14 cellular contexts compared by ENCODE assay signal in the genomic region with DNA sequence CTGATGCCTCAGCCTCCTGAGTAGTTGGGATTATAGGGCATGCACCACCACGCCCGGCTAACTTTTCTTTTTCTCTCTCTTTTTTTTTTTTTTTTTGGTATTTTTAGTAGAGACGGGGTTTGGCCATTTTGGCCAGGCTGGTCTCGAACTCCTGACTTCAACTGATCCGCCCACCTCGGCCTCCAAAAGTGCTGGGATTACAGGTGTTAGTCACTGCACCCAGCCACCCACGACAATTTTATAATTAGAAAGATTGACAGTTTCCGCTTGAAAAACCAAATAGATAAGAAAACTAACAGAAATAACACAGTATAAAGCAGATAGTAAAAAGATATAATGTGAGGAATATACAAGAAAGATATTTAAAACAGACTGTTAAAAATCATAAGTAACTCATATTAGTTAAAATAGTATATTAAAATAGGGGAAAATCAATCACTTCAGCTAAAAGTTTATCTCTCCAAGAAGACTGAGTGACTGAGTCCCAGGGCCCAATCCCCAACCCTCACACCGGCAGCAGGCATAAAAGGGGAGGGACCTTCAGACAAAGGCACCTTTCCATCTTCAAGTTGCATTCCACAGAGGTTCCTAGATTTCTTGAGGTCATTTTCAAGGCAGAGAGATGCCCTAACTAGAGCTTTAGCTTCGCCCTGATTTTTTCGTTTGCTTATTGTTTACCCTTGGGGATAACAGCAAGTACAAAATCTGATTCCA. TPM values are rescaled to one million over a fixed set of nuclear protein-coding genes. Genes with fewer than 3 reads are reported as not detected.
A peak's percentile ranks its signal among the peaks of the same experiment; 100 is the strongest.
DNase-seq lines count a peak whose midpoint lies in the region; ATAC-seq and TF ChIP-seq lines count a peak whose summit lies in the region.
"Had no signal": no experiment of that assay in that cellular context is flagged by ENCODE, and none has a peak within 500 bp of the region (broad histone marks: within the 10 kb centered on the region; RNA-seq: fewer than 3 reads in every experiment).

No MANE protein-coding gene starts in this region.

- no peaks in the 10 kb centered on the region for H3K27me3 ChIP-seq in Caco-2 (replicated peaks; ENCODE audit: control insufficient read depth, insufficient read depth, low read length)
- H3K27me3 ChIP-seq: upper lobe of left lung had no signal

- POLR2A ChIA-PET in Caco-2 (lab: Charles Lee), result interaction anchor here (2.8 kb wide), 1 partner anchor 58 kb away, joined by 16 read pairs; no protein-coding TSS in a partner anchor
- POLR2A ChIA-PET in HEK293T (lab: Yijun Ruan, JAX), result interaction anchor here (0.5 to 4.4 kb wide), 9 partner anchors 48 to 1913 kb away, joined by 3 to 43 read pairs (median 4); a partner anchor contains a TSS

- H3K27ac Mint-ChIP-seq in Caco-2 (ENCODE audit: unreplicated experiment), result peak overlapping the region; percentile 38
- H3K27ac Mint-ChIP-seq in activated naive CD8-positive, alpha-beta T cell, result peak overlapping the region; percentile 86
- peak overlapping the region; percentile 93 to 99 for H3K27ac Mint-ChIP-seq in natural killer cell

- no peaks in the 10 kb centered on the region for H3K4me1 ChIP-seq in Caco-2

- no peak for TF ChIP-seq CTCF in Caco-2 (IDR thresholded peaks at IDR 0.05; ENCODE audit: insufficient read depth in 1 of 2, low read depth in 1 of 2, low read length in 1 of 2, severe bottlenecking in 1 of 2, unreplicated experiment in 1 of 2)
- no peak for TF ChIP-seq CTCF in natural killer cell (IDR thresholded peaks at IDR 0.05)

- no TSS peak for BruUV-seq in Caco-2 (replicated peaks; lab: Mats Ljungman, UMichigan)

- no peak for ATAC-seq in natural killer cell
- no peak for ATAC-seq in HG02981 (IDR thresholded peaks at IDR 0.05; ENCODE audit: unreplicated experiment)
- ATAC-seq: naive thymus-derived CD8-positive, alpha-beta T cell had no signal

- H3K9me3 ChIP-seq in Caco-2, result no peaks in the 10 kb centered on the region
- H3K9me3 ChIP-seq: upper lobe of left lung had no signal

- H3K36me3 ChIP-seq in Caco-2 (ENCODE audit: control insufficient read depth, insufficient read depth, low read length), result no peaks in the 10 kb centered on the region

- DNase-seq in Caco-2 (peak in 1 of 2 experiments; percentile 6), HEK293T (ENCODE audit: extremely low spot score) (no peak), natural killer cell (no peak), NCI-H2107 treated with DMSO at 0.1 percent for 48 hours (lab: John Stamatoyannopoulos, UW; ENCODE audit: unreplicated experiment) (no peak), glomerular visceral epithelial cell (ENCODE audit: extremely low spot score) (no peak)
- DNase-seq in activated CD4-positive, alpha-beta T cell treated with anti-CD3 and anti-CD28 coated beads, Interleukin-2, amount 50 U/mL, for 4 hours, result no peak
- DNase-seq: islet precursor cell; naive thymus-derived CD8-positive, alpha-beta T cell; NCI-H226; upper lobe of left lung had no signal

- H3K4me3 Mint-ChIP-seq in Caco-2 (ENCODE audit: unreplicated experiment) (peak overlapping the region; percentile 87), natural killer cell (peak overlapping the region; percentile 19)
- no peak overlapping the region for H3K4me3 Mint-ChIP-seq in activated naive CD8-positive, alpha-beta T cell

- peaks cover 9% of the 10 kb centered on the region for H3K4me1 Mint-ChIP-seq in Caco-2 (ENCODE audit: low read depth, unreplicated experiment)
- H3K4me1 Mint-ChIP-seq in activated naive CD8-positive, alpha-beta T cell (ENCODE audit: low read depth), result peaks cover 34% of the 10 kb centered on the region
- H3K4me1 Mint-ChIP-seq in natural killer cell, result peaks cover 36 to 43% of the 10 kb centered on the region in 2 donors

- H3K36me3 Mint-ChIP-seq in Caco-2 (ENCODE audit: insufficient read depth, unreplicated experiment) (peaks cover 5% of the 10 kb centered on the region), natural killer cell (peaks cover 9% of the 10 kb centered on the region)
- H3K36me3 Mint-ChIP-seq in activated naive CD8-positive, alpha-beta T cell, result peaks cover 8% of the 10 kb centered on the region

- intact Hi-C loops in Caco-2 (cut with micrococcal nuclease; ENCODE audit: unreplicated experiment), result loop anchor here (2.0 to 10.0 kb wide), 3 partner anchors 177 to 241 kb away; a partner anchor contains a TSS
- intact Hi-C loops in natural killer cell (cut with micrococcal nuclease), result loop anchor here (5.0 kb wide), 1 partner anchor 204 kb away; a partner anchor contains a TSS

- H3K9me3 Mint-ChIP-seq in Caco-2 (ENCODE audit: unreplicated experiment), result no peaks in the 10 kb centered on the region
- no peaks in the 10 kb centered on the region for H3K9me3 Mint-ChIP-seq in activated naive CD8-positive, alpha-beta T cell (ENCODE audit: low read depth)
- no peaks in the 10 kb centered on the region for H3K9me3 Mint-ChIP-seq in natural killer cell
- H3K9me3 Mint-ChIP-seq: naive thymus-derived CD8-positive, alpha-beta T cell had no signal

- no peaks in the 10 kb centered on the region for H3K27me3 Mint-ChIP-seq in Caco-2 (ENCODE audit: insufficient read depth, unreplicated experiment)
- H3K27me3 Mint-ChIP-seq in activated naive CD8-positive, alpha-beta T cell, result no peaks in the 10 kb centered on the region
- no peaks in the 10 kb centered on the region for H3K27me3 Mint-ChIP-seq in natural killer cell (ENCODE audit: low read depth in 2 of 2)

- CTCF ChIA-PET in Caco-2 (lab: Charles Lee) (no interaction called here), HEK293T (lab: Yijun Ruan, JAX) (interaction anchor here (1.3 kb wide), 1 partner anchor 41 kb away, joined by 3 read pairs; no protein-coding TSS in a partner anchor)

- H3K4me3 ChIP-seq in Caco-2 (ENCODE audit: low read depth, low read length), result no peak overlapping the region; the same call in 1 of the 2 replicates

TF ChIP-seq in HEK293T, 16 proteins besides CTCF, POLR2A, EP300 and RAD21:
- TF ChIP-seq, protein P1, sequence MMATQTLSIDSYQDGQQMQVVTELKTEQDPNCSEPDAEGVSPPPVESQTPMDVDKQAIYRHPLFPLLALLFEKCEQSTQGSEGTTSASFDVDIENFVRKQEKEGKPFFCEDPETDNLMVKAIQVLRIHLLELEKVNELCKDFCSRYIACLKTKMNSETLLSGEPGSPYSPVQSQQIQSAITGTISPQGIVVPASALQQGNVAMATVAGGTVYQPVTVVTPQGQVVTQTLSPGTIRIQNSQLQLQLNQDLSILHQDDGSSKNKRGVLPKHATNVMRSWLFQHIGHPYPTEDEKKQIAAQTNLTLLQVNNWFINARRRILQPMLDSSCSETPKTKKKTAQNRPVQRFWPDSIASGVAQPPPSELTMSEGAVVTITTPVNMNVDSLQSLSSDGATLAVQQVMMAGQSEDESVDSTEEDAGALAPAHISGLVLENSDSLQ (IDR thresholded peaks at IDR 0.05), result peak; percentile 27; the same call in 1 of the 2 replicates
- no peak for TF ChIP-seq FOXM1 (IDR thresholded peaks at IDR 0.05; ENCODE audit: borderline replicate concordance)
TF ChIP-seq in HEK293T: peak in this region for 1.

RNA-seq across cellular contexts. Expression of a gene that starts 1.4 kb away (rescaled TPM):
- total RNA-seq in Caco-2 (2022) (7.4 and 7.8 TPM in 2 replicates), natural killer cell (10 to 100 TPM; 48.5 to 78.0 (median 67.6) TPM)

RNA-seq across cellular contexts. Expression of a gene that starts 2.2 kb away (rescaled TPM):
- total RNA-seq in Caco-2 (2022) (not detected in 2 replicates), natural killer cell (not detected)
- total RNA-seq: frontal cortex; naive thymus-derived CD8-positive, alpha-beta T cell; T-helper 2 cell treated with Interferon-gamma antibody and Interleukin-4, amounts not matched to agents 100 ng/mL and 5 ng/mL, for 36 hours had no signal

Comparison
In these comparisons a context has a peak if more than half of its experiments do, and no peak if none do; other contexts are left out.
1. H3K27ac Mint-ChIP-seq: peak in every context shown above with its lines; median percentile 96 in natural killer cell; 86 in activated naive CD8-positive, alpha-beta T cell; 38 in Caco-2.